1 cellular context compared by ENCODE assay signal in the genomic region with DNA sequence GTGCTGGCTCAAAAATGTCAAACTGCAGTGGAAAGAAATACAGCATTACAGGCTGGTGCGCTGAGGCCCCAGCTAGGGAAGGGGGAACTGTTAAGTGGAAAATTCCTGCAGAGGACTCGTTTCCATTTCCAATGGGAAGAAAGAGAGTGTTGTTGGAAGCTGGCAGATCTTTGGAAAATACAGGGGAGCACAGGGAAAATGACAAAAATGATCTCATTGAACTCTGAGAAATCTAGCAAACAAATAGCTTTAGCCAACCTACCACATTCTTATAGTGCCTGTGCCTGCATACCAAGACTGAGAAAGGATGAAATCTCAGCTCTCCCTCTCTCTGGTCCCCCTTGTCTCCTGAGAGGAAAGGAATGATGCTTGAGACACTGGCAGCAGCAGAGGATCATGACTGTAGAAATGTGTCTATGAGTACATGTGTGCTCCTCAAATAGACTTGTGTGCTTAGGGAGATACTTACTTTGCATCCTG.
TF ChIP-seq lines count a peak whose summit lies in the region.

No MANE protein-coding gene starts in this region.

TF ChIP-seq in SK-N-SH treated with all-trans-retinoic acid at 6 μM for 48 hours, 23 proteins besides CTCF, POLR2A, EP300 and RAD21 (continued from another document):
- TF ChIP-seq TSHZ2 (CRISPR knock-in tag; IDR thresholded peaks at IDR 0.05) (no peak), ESRRG (CRISPR knock-in tag; IDR thresholded peaks at IDR 0.05) (no peak), POU6F1 (CRISPR knock-in tag; IDR thresholded peaks at IDR 0.05; ENCODE audit: borderline replicate concordance, low read depth) (no peak), ZC3H10 (CRISPR knock-in tag; IDR thresholded peaks at IDR 0.05) (no peak), GLIS3 (CRISPR knock-in tag; IDR thresholded peaks at IDR 0.05) (no peak)
